In genomic region chr14:81164167-81164774, GRCh38 we compare ENCODE assay signal across 8 cellular contexts. TPM values are rescaled to one million over a fixed set of nuclear protein-coding genes. Genes with fewer than 3 reads are reported as not detected.
DNase-seq lines count a peak whose midpoint lies in the region; ATAC-seq and TF ChIP-seq lines count a peak whose summit lies in the region.

No MANE protein-coding gene starts in this region.

- no peaks in the 10 kb centered on the region for H3K9me3 ChIP-seq in endodermal cell (ENCODE audit: control insufficient read depth, low read length)
- H3K9me3 ChIP-seq in naive thymus-derived CD4-positive, alpha-beta T cell (ENCODE audit: control insufficient read depth in 2 of 3, low read length in 3 of 3), result no peaks in the 10 kb centered on the region

- no peaks in the 10 kb centered on the region for H3K27me3 Mint-ChIP-seq in endodermal cell (ENCODE audit: insufficient read depth)
- H3K27me3 Mint-ChIP-seq in naive thymus-derived CD4-positive, alpha-beta T cell, result no peaks in the 10 kb centered on the region
- no peaks in the 10 kb centered on the region for H3K27me3 Mint-ChIP-seq in type B pancreatic cell

- no peaks in the 10 kb centered on the region for H3K9me3 Mint-ChIP-seq in endodermal cell
- no peaks in the 10 kb centered on the region for H3K9me3 Mint-ChIP-seq in naive thymus-derived CD4-positive, alpha-beta T cell
- H3K9me3 Mint-ChIP-seq in type B pancreatic cell, result no peaks in the 10 kb centered on the region

- POLR2A ChIA-PET in naive thymus-derived CD4-positive, alpha-beta T cell (lab: Charles Lee), result interaction anchor here (1.2 kb wide), 1 partner anchor 57 kb away, joined by 3 read pairs; the partner anchor contains the start of gene GTF2A1

- H3K36me3 ChIP-seq in endodermal cell (ENCODE audit: control insufficient read depth, insufficient read depth, low read length), result no peaks in the 10 kb centered on the region
- H3K36me3 ChIP-seq in naive thymus-derived CD4-positive, alpha-beta T cell (ENCODE audit: control insufficient read depth in 2 of 3, insufficient read depth in 3 of 3, low read length in 3 of 3), result no peaks in the 10 kb centered on the region

- H3K9ac ChIP-seq in endodermal cell (ENCODE audit: extremely low read depth, low read length, poor library complexity, severe bottlenecking), result no peak overlapping the region

- H3K36me3 Mint-ChIP-seq in endodermal cell (ENCODE audit: low read depth) (no peaks in the 10 kb centered on the region), type B pancreatic cell (no peaks in the 10 kb centered on the region)
- peaks cover 0 to 4% (median 0%) of the 10 kb centered on the region in 5 donors for H3K36me3 Mint-ChIP-seq in naive thymus-derived CD4-positive, alpha-beta T cell

- TF ChIP-seq CTCF in WI38 (IDR thresholded peaks at IDR 0.05; ENCODE audit: low read depth, low read length) (peak; percentile 56), endodermal cell (conservative IDR thresholded peaks at IDR 0.05) (peak; percentile 93), type B pancreatic cell (conservative IDR thresholded peaks at IDR 0.05) (peak; percentile 72)

- H3K4me1 Mint-ChIP-seq in endodermal cell, result peaks cover 5% of the 10 kb centered on the region
- H3K4me1 Mint-ChIP-seq in naive thymus-derived CD4-positive, alpha-beta T cell, result peaks cover under 1 to 24% (median 11%) of the 10 kb centered on the region in 7 donors
- peaks cover 5% of the 10 kb centered on the region for H3K4me1 Mint-ChIP-seq in type B pancreatic cell (ENCODE audit: unreplicated experiment)

- intact Hi-C loops in naive thymus-derived CD4-positive, alpha-beta T cell (cut with micrococcal nuclease), result loop anchor here in 1 of 2 donors (1.0 kb wide), 2 partner anchors 168 to 209 kb away; partner anchors contain the start of gene TSHR

- no peaks in the 10 kb centered on the region for H3K4me1 ChIP-seq in endodermal cell (ENCODE audit: control insufficient read depth, insufficient read depth, low read length)
- peaks cover under 1 to 2% of the 10 kb centered on the region in 2 donors for H3K4me1 ChIP-seq in naive thymus-derived CD4-positive, alpha-beta T cell (ENCODE audit: control insufficient read depth in 2 of 2, insufficient read depth in 2 of 2, low read length in 2 of 2)

- H3K27me3 ChIP-seq in endodermal cell (ENCODE audit: control insufficient read depth, insufficient read depth, low read length, poor library complexity, severe bottlenecking), result no peaks in the 10 kb centered on the region
- no peaks in the 10 kb centered on the region for H3K27me3 ChIP-seq in naive thymus-derived CD4-positive, alpha-beta T cell (ENCODE audit: control insufficient read depth in 2 of 2, insufficient read depth in 2 of 2, low read length in 2 of 2)

- peak; percentile 67 for DNase-seq in D341Med (ENCODE audit: low spot score)
- DNase-seq in NCI-H2171 (lab: John Stamatoyannopoulos, UW), result peak; percentile 64
- peak; percentile 95 for DNase-seq in endodermal cell
- peak in 5 of 9 donors; percentile 6 to 56 (median 10) for DNase-seq in naive thymus-derived CD4-positive, alpha-beta T cell
- DNase-seq in type B pancreatic cell (ENCODE audit: extremely low spot score, unreplicated experiment), result no peak

- H3K27ac ChIP-seq in endodermal cell (ENCODE audit: low read depth, low read length), result no peak overlapping the region
- H3K27ac ChIP-seq in naive thymus-derived CD4-positive, alpha-beta T cell (ENCODE audit: low read depth, low read length), result no peak overlapping the region

- H3K4me3 Mint-ChIP-seq in endodermal cell, result no peak overlapping the region
- H3K4me3 Mint-ChIP-seq in naive thymus-derived CD4-positive, alpha-beta T cell, result no peak overlapping the region
- H3K4me3 Mint-ChIP-seq in type B pancreatic cell, result no peak overlapping the region

- WGBS in endodermal cell (ENCODE audit: insufficient coverage in 1 of 2, insufficient read length in 1 of 2), 2 experiments, result 43 to 46% methylated on average over 1 of the region's 1 CpG

- ATAC-seq in GM19351 (IDR thresholded peaks at IDR 0.05; ENCODE audit: unreplicated experiment) (peak; percentile 96), HG03196 (IDR thresholded peaks at IDR 0.05; ENCODE audit: unreplicated experiment) (peak; percentile 93)
- peak; percentile 79 for ATAC-seq in naive thymus-derived CD4-positive, alpha-beta T cell

- no peak overlapping the region for H3K4me3 ChIP-seq in WI38 (ENCODE audit: low read depth, low read length)
- H3K4me3 ChIP-seq in endodermal cell (ENCODE audit: low read length), result no peak overlapping the region
- no peak overlapping the region for H3K4me3 ChIP-seq in naive thymus-derived CD4-positive, alpha-beta T cell (ENCODE audit: low read length)

- CTCF ChIA-PET in naive thymus-derived CD4-positive, alpha-beta T cell (lab: Charles Lee), result interaction anchor here (1.1 kb wide), 1 partner anchor 13 kb away, joined by 3 read pairs; no protein-coding TSS in a partner anchor

- H3K27ac Mint-ChIP-seq in endodermal cell (no peak overlapping the region), type B pancreatic cell (no peak overlapping the region)
- no peak overlapping the region for H3K27ac Mint-ChIP-seq in naive thymus-derived CD4-positive, alpha-beta T cell

RNA-seq across cellular contexts. Expression of gene GTF2A1, which starts 56.5 kb away (rescaled TPM):
- 10 to 100 TPM; 34.3 to 34.4 TPM for total RNA-seq in endodermal cell
- 31.2 TPM for polyA plus RNA-seq in endodermal cell (2013, experiment 1 of 2)
- 38.5 TPM for polyA plus RNA-seq in endodermal cell (2013, experiment 2 of 2)
- total RNA-seq in naive thymus-derived CD4-positive, alpha-beta T cell, result 10 to 100 TPM; 21.5 to 39.2 (median 33.7) TPM
- polyA plus RNA-seq in naive thymus-derived CD4-positive, alpha-beta T cell, result 10 to 100 TPM in 1 of 2 donors, 1 to 10 TPM in 1; 8.4 to 12.3 TPM
- total RNA-seq in type B pancreatic cell (ENCODE audit: low replicate concordance), result 31.4 and 40.9 TPM in 2 replicates
